ENCODE assay signal across 9 cellular contexts in the genomic region with DNA sequence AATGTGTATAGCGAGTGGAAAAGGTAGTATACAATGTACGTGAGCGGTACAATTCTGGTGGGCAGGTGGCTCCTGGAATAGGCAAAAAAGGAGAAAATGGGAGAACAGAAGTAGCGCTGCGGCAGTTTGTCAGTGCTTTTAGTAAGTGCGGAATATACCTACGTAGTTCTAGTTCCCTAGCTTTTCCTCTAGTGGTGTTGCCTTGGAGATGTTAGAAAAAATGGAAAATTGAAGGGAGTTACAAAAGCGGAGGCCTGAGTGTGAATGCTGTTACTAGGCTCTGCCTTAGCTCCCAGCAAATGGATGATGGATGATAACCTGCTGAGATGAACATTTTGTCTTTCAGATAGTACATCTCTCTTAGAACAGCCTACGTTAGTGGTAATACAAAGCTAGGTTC. TPM values are rescaled to one million over a fixed set of nuclear protein-coding genes. Genes with fewer than 3 reads are reported as not detected.
DNase-seq lines count a peak whose midpoint lies in the region; ATAC-seq and TF ChIP-seq lines count a peak whose summit lies in the region.
"Had no signal": no experiment of that assay in that cellular context is flagged by ENCODE, and none has a peak within 500 bp of the region (broad histone marks: within the 10 kb centered on the region; RNA-seq: fewer than 3 reads in every experiment).

No MANE protein-coding gene starts in this region.

- H3K9me3 ChIP-seq in T-helper 17 cell (ENCODE audit: control insufficient read depth, low read length, poor library complexity, severe bottlenecking) (no peaks in the 10 kb centered on the region), skeletal muscle tissue (ENCODE audit: control insufficient read depth in 3 of 3, low read length in 3 of 3) (no peaks in the 10 kb centered on the region)

- H3K4me1 Mint-ChIP-seq in T-helper 1 cell treated with Interleukin-12 subunit alpha and Interleukin-12 subunit beta and Interleukin-4 antibody, amounts not matched to agents 30 μg/mL and 1 μg/mL, for 36 hours (ENCODE audit: low read depth) = peaks cover 8% of the 10 kb centered on the region
- peaks cover 9% of the 10 kb centered on the region for H3K4me1 Mint-ChIP-seq in T-helper 17 cell

- no peaks in the 10 kb centered on the region for H3K9me3 Mint-ChIP-seq in T-helper 1 cell treated with Interleukin-12 subunit alpha and Interleukin-12 subunit beta and Interleukin-4 antibody, amounts not matched to agents 30 μg/mL and 1 μg/mL, for 36 hours

- ATAC-seq in T-helper 17 cell = no peak

- peaks cover 10% of the 10 kb centered on the region for H3K27me3 Mint-ChIP-seq in T-helper 1 cell treated with Interleukin-12 subunit alpha and Interleukin-12 subunit beta and Interleukin-4 antibody, amounts not matched to agents 30 μg/mL and 1 μg/mL, for 36 hours (ENCODE audit: low read depth)
- H3K27me3 Mint-ChIP-seq in T-helper 17 cell = peaks cover 3% of the 10 kb centered on the region

- no peak overlapping the region for H3K27ac ChIP-seq in skeletal muscle tissue (ENCODE audit: low read depth, low read length)

- H3K36me3 ChIP-seq in skeletal muscle tissue (ENCODE audit: control insufficient read depth in 3 of 3, insufficient read depth in 3 of 3, low read length in 3 of 3) = no peaks in the 10 kb centered on the region

- H3K4me3 Mint-ChIP-seq in T-helper 1 cell treated with Interleukin-12 subunit alpha and Interleukin-12 subunit beta and Interleukin-4 antibody, amounts not matched to agents 30 μg/mL and 1 μg/mL, for 36 hours = peak overlapping the region; percentile 52
- peak overlapping the region; percentile 87 for H3K4me3 Mint-ChIP-seq in T-helper 17 cell

- no peak overlapping the region for H3K27ac Mint-ChIP-seq in T-helper 1 cell treated with Interleukin-12 subunit alpha and Interleukin-12 subunit beta and Interleukin-4 antibody, amounts not matched to agents 30 μg/mL and 1 μg/mL, for 36 hours
- peak overlapping the region; percentile 97 for H3K27ac Mint-ChIP-seq in T-helper 17 cell

- peaks cover 0 to 14% (median 5%) of the 10 kb centered on the region in 3 donors for H3K4me1 ChIP-seq in skeletal muscle tissue (ENCODE audit: control insufficient read depth in 3 of 3, insufficient read depth in 3 of 3, low read length in 3 of 3)

- no peaks in the 10 kb centered on the region for H3K27me3 ChIP-seq in skeletal muscle tissue (ENCODE audit: control insufficient read depth in 3 of 3, insufficient read depth in 3 of 3, low read length in 3 of 3)

- no peak overlapping the region for H3K9ac ChIP-seq in skeletal muscle tissue (ENCODE audit: low read depth in 1 of 3, low read length in 3 of 3)

- TF ChIP-seq CTCF in foreskin fibroblast (IDR thresholded peaks at IDR 0.05; ENCODE audit: low read depth, low read length) = no peak

- DNase-seq in T-helper 1 cell = no peak
- no peak for DNase-seq in T-helper 17 cell
- DNase-seq in foreskin fibroblast = no peak
- no peak for DNase-seq in middle frontal gyrus (ENCODE audit: extremely low spot score, low spot score)
- no peak for DNase-seq in HuH-7.5 (ENCODE audit: low spot score)
- DNase-seq in NCI-H446 treated with DMSO at 0.1 percent for 48 hours (lab: John Stamatoyannopoulos, UW) = no peak
- DNase-seq: NCI-H1417 treated with DMSO at 0.1 percent for 48 hours had no signal

- H3K4me3 ChIP-seq in foreskin fibroblast (ENCODE audit: low read depth in 1 of 2, low read length in 2 of 2) (peak overlapping the region; percentile 72 to 85), skeletal muscle tissue (ENCODE audit: low read length in 3 of 3) (peak overlapping the region in 2 of 3 donors; percentile 85 to 86)

- H3K36me3 Mint-ChIP-seq in T-helper 1 cell treated with Interleukin-12 subunit alpha and Interleukin-12 subunit beta and Interleukin-4 antibody, amounts not matched to agents 30 μg/mL and 1 μg/mL, for 36 hours (ENCODE audit: low read depth) = no peaks in the 10 kb centered on the region
- no peaks in the 10 kb centered on the region for H3K36me3 Mint-ChIP-seq in T-helper 17 cell (ENCODE audit: low read depth)

RNA-seq across cellular contexts. Expression of a gene that starts 1.1 kb away (rescaled TPM):
- total RNA-seq in T-helper 17 cell (1 to 10 TPM; 2.8 to 3.4 TPM), skeletal muscle tissue (12.0 TPM)

RNA-seq across cellular contexts. Expression of a gene that starts 32.8 kb away (rescaled TPM):
- total RNA-seq in T-helper 17 cell = 1 to 10 TPM; 3.1 to 3.7 TPM
- 1.0 TPM for total RNA-seq in skeletal muscle tissue
